Comparison of ENCODE assay signal across 23 cellular contexts in genomic region chr5:2948875-2949274, GRCh38.
"Had no signal": no experiment of that assay in that cellular context is flagged by ENCODE, and none has a peak within 500 bp of the region (broad histone marks: within the 10 kb centered on the region; RNA-seq: fewer than 3 reads in every experiment).

No MANE protein-coding gene starts in this region.

- H3K4me1 ChIP-seq: SJSA1 had no signal

- H3K27ac Mint-ChIP-seq: IgD-negative memory B cell had no signal

- H3K4me3 ChIP-seq: K562, MG63, SJSA1, SK-N-MC had no signal

- DNase-seq: Kasumi-1, MG63, NCI-H1092, NCI-H1105 treated with DMSO at 0.1 percent for 48 hours, NCI-H1417 treated with DMSO at 0.1 percent for 48 hours, NCI-H146, NCI-H1694 treated with DMSO at 0.1 percent for 48 hours, NCI-H1930, NCI-H2107, NCI-H2227 treated with DMSO at 0.1 percent for 48 hours, NCI-H524, NCI-H526 treated with DMSO at 0.1 percent for 48 hours, Right ventricle myocardium superior, RPMI8226, SIG-M5 had no signal

- H3K36me3 ChIP-seq: MG63, SJSA1 had no signal

- H3K9me3 ChIP-seq: MG63 had no signal

- H3K4me2 ChIP-seq: KMS-11 had no signal

- H3K9ac ChIP-seq: KMS-11 had no signal

- H3K4me3 Mint-ChIP-seq: IgD-negative memory B cell had no signal

- H3K27me3 Mint-ChIP-seq: IgD-negative memory B cell had no signal

- H3K27ac ChIP-seq: HL-60, KMS-11, SJSA1, SK-N-MC had no signal

- H3K36me3 Mint-ChIP-seq: IgD-negative memory B cell had no signal

- H3K27me3 ChIP-seq: MG63, SJSA1 had no signal

- H3K4me1 Mint-ChIP-seq: IgD-negative memory B cell had no signal

- FAIRE-seq: HTR-8/SVneo, K562, RCC 7860 had no signal
